In genomic region chr1:108817016-108817415, GRCh38 we compare ENCODE assay signal across 9 cellular contexts. TPM values are rescaled to one million over a fixed set of nuclear protein-coding genes. Genes with fewer than 3 reads are reported as not detected.
DNase-seq lines count a peak whose midpoint lies in the region; ATAC-seq, FAIRE-seq and TF ChIP-seq lines count a peak whose summit lies in the region.
"Had no signal": no experiment of that assay in that cellular context is flagged by ENCODE, and none has a peak within 500 bp of the region (broad histone marks: within the 10 kb centered on the region; RNA-seq: fewer than 3 reads in every experiment).

No MANE protein-coding gene starts in this region.

- no peak for FAIRE-seq in pancreas (lab: Jason Lieb, UNC)
- FAIRE-seq: GM12891 had no signal

- H3K36me3 ChIP-seq in pancreas: no peaks in the 10 kb centered on the region

- H3K36me3 Mint-ChIP-seq in activated CD4-positive, alpha-beta T cell treated with anti-CD3 and anti-CD28 coated beads for 36 hours (ENCODE audit: low read depth): no peaks in the 10 kb centered on the region

- ATAC-seq in pancreas (peak; percentile 20 to 50 (median 33)), GM18520 (IDR thresholded peaks at IDR 0.05; ENCODE audit: unreplicated experiment) (no peak)
- no peak for ATAC-seq in activated CD4-positive, alpha-beta T cell treated with anti-CD3 and anti-CD28 coated beads for 36 hours

- H3K27ac ChIP-seq in RWPE1 (peak overlapping the region; percentile 78), pancreas (peak overlapping the region; percentile 57 to 85 (median 64))

- CTCF ChIA-PET in RWPE1 (lab: Yijun Ruan, JAX): interaction anchor here (0.6 to 0.7 kb wide), 3 partner anchors 11 to 37 kb away, joined by 5 to 9 read pairs (median 5); no protein-coding TSS in a partner anchor
- CTCF ChIA-PET in activated CD4-positive, alpha-beta T cell treated with anti-CD3 and anti-CD28 coated beads for 36 hours (lab: Charles Lee): interaction anchor here (0.7 to 1.4 kb wide), 4 partner anchors 11 to 666 kb away, joined by 3 to 5 read pairs (median 4); no protein-coding TSS in a partner anchor

- no peaks in the 10 kb centered on the region for H3K9me3 ChIP-seq in pancreas

- POLR2A ChIA-PET in RWPE1 (lab: Yijun Ruan, JAX; ENCODE audit: low non-redundant PET): no interaction called here
- POLR2A ChIA-PET in activated CD4-positive, alpha-beta T cell treated with anti-CD3 and anti-CD28 coated beads for 36 hours (lab: Charles Lee): no interaction called here

- H3K4me1 ChIP-seq in pancreas: peaks cover 0 to 15% (median 3%) of the 10 kb centered on the region in 3 donors

- peak; percentile 72 for DNase-seq in DMS53 treated with DMSO at 0.1 percent for 48 hours (lab: John Stamatoyannopoulos, UW; ENCODE audit: unreplicated experiment)
- DNase-seq in RWPE1 (ENCODE audit: low spot score): no peak
- DNase-seq in fibroblast of the conjunctiva (ENCODE audit: low read depth): peak; percentile 58
- peak in 2 of 6 donors; percentile 7 to 32 for DNase-seq in pancreas
- no peak for DNase-seq in activated naive CD4-positive, alpha-beta T cell (lab: John Stamatoyannopoulos, UW)
- no peak for DNase-seq in KG1 (lab: John Stamatoyannopoulos, UW)
- no peak for DNase-seq in activated CD4-positive, alpha-beta T cell treated with anti-CD3 and anti-CD28 coated beads for 36 hours

- H3K4me3 ChIP-seq in pancreas: peak overlapping the region in 2 of 4 donors; percentile 21 to 30

- H3K4me1 Mint-ChIP-seq in activated CD4-positive, alpha-beta T cell treated with anti-CD3 and anti-CD28 coated beads for 36 hours: no peaks in the 10 kb centered on the region

- intact Hi-C loops in pancreas (cut with DNase I): no loop called here
- intact Hi-C loops in activated CD4-positive, alpha-beta T cell treated with anti-CD3 and anti-CD28 coated beads for 36 hours (cut with DNase I, micrococcal nuclease): no loop called here

- no peak overlapping the region for H3K4me3 Mint-ChIP-seq in activated CD4-positive, alpha-beta T cell treated with anti-CD3 and anti-CD28 coated beads for 36 hours

- TF ChIP-seq CTCF in RWPE1 (conservative IDR thresholded peaks at IDR 0.05; ENCODE audit: low read depth): no peak
- TF ChIP-seq CTCF in pancreas (IDR thresholded peaks at IDR 0.05): no peak

- H3K27ac Mint-ChIP-seq in activated CD4-positive, alpha-beta T cell treated with anti-CD3 and anti-CD28 coated beads for 36 hours: no peak overlapping the region

- H3K27me3 Mint-ChIP-seq in activated CD4-positive, alpha-beta T cell treated with anti-CD3 and anti-CD28 coated beads for 36 hours: no peaks in the 10 kb centered on the region

- WGBS in pancreas, 2 donors: 75 to 81% methylated on average over 8 of the region's 8 CpGs

- no peaks in the 10 kb centered on the region for H3K27me3 ChIP-seq in pancreas

- no peaks in the 10 kb centered on the region for H3K9me3 Mint-ChIP-seq in activated CD4-positive, alpha-beta T cell treated with anti-CD3 and anti-CD28 coated beads for 36 hours (ENCODE audit: low read depth)

RNA-seq across cellular contexts. Expression of gene AKNAD1, which starts 39.9 kb away (rescaled TPM):
- not detected for total RNA-seq in pancreas
- polyA plus RNA-seq in pancreas: under 1 TPM in 1 of 2 donors, not detected in 1; 0.23 TPM
- total RNA-seq in activated CD4-positive, alpha-beta T cell treated with anti-CD3 and anti-CD28 coated beads for 36 hours: not detected

RNA-seq across cellular contexts. Expression of gene GPSM2, which starts 59.8 kb away (rescaled TPM):
- total RNA-seq in pancreas: 1 to 10 TPM in 3 of 6 donors, under 1 TPM in 3; 0.19 to 1.6 (median 0.74) TPM
- under 1 TPM; 0.42 to 0.92 TPM for polyA plus RNA-seq in pancreas
- total RNA-seq in activated CD4-positive, alpha-beta T cell treated with anti-CD3 and anti-CD28 coated beads for 36 hours: 10 to 100 TPM; 14.0 to 17.1 TPM

Comparison
In these comparisons a context has a peak if more than half of its experiments do, and no peak if none do; other contexts are left out.
1. DNase-seq: peak in DMS53 treated with DMSO at 0.1 percent for 48 hours (single experiment) and fibroblast of the conjunctiva (single experiment); none in RWPE1 (single experiment), activated naive CD4-positive, alpha-beta T cell (0 of 4), KG1 (single experiment) and activated CD4-positive, alpha-beta T cell treated with anti-CD3 and anti-CD28 coated beads for 36 hours (single experiment).
2. ATAC-seq: peak in pancreas (4 of 4); none in GM18520 (single experiment) and activated CD4-positive, alpha-beta T cell treated with anti-CD3 and anti-CD28 coated beads for 36 hours (single experiment).
3. RNA of gene GPSM2, which starts 59.8 kb away (total RNA-seq): 14.0 to 17.1 TPM in activated CD4-positive, alpha-beta T cell treated with anti-CD3 and anti-CD28 coated beads for 36 hours; 0.19 to 1.6 TPM in pancreas; every median in the first group is over 4 times any median in the second.